8 cellular contexts compared by ENCODE assay signal in genomic region chr10:23344251-23344841, GRCh38. TPM values are rescaled to one million over a fixed set of nuclear protein-coding genes. Genes with fewer than 3 reads are reported as not detected.
DNase-seq lines count a peak whose midpoint lies in the region; ATAC-seq and TF ChIP-seq lines count a peak whose summit lies in the region.

C10orf67 (minus strand) TSS chr10:23344797; CDS start chr10:23344774, 23 bp downstream.

- H3K9me3 ChIP-seq in PC-9 (ENCODE audit: insufficient read depth, low read depth), result no peaks in the 10 kb centered on the region

- DNase-seq in NCI-H2081 (lab: John Stamatoyannopoulos, UW) (peak; percentile 30 to 32), NCI-H2081 treated with DMSO at 0.1 percent for 48 hours (lab: John Stamatoyannopoulos, UW) (no peak), PC-9 (peak; percentile 49 to 59), caudate nucleus (lab: John Stamatoyannopoulos, UW) (peak in 54 of 61 donors; percentile 14 to 88 (median 56)), immature natural killer cell (no peak), amniotic stem cell (lab: John Stamatoyannopoulos, UW) (no peak)

- no peaks in the 10 kb centered on the region for H3K27me3 ChIP-seq in PC-9 (ENCODE audit: insufficient read depth, low read depth)

- H3K27me3 Mint-ChIP-seq in immature natural killer cell (ENCODE audit: low read depth in 3 of 3), result peaks cover 1 to 19% (median 6%) of the 10 kb centered on the region in 3 donors

- intact Hi-C loops in PC-9 (cut with micrococcal nuclease; ENCODE audit: unreplicated experiment), result loop anchor here (1.0 kb wide), 1 partner anchor 94 kb away; no protein-coding TSS in a partner anchor

- POLR2A ChIA-PET in PC-9 (lab: Charles Lee; ENCODE audit: unreplicated experiment), result interaction anchor here (0.5 to 1.9 kb wide), 6 partner anchors 40 to 1282 kb away, joined by 3 to 13 read pairs (median 4); partner anchors contain the start of gene OTUD1

- peaks cover 0 to 5% of the 10 kb centered on the region in 2 donors for H3K4me1 Mint-ChIP-seq in immature natural killer cell

- H2AFZ ChIP-seq in PC-9, result peak within 1 kb of the TSS; percentile 79

- H3K4me3 ChIP-seq in PC-9 (peak within 1 kb of the TSS; percentile 63), skin epidermis (peak within 1 kb of the TSS; percentile 30 to 51 (median 37))

- no peaks in the 10 kb centered on the region; the same call in 1 of the 2 replicates for H3K79me2 ChIP-seq in PC-9 (ENCODE audit: low read depth)

- peak within 1 kb of the TSS in 3 of 5 donors; percentile 17 to 42 (median 42) for H3K4me3 Mint-ChIP-seq in immature natural killer cell

- H3K4me2 ChIP-seq in PC-9, result peak within 1 kb of the TSS; percentile 88

- no peaks in the 10 kb centered on the region for H3K36me3 ChIP-seq in PC-9 (ENCODE audit: low read depth)

- no peak for ATAC-seq in HG02840 (IDR thresholded peaks at IDR 0.05; ENCODE audit: low FRiP score, unreplicated experiment)

- peaks cover 0 to 3% (median 0%) of the 10 kb centered on the region in 6 donors for H3K9me3 Mint-ChIP-seq in immature natural killer cell

- no peak within 1 kb of the TSS for H3K27ac Mint-ChIP-seq in immature natural killer cell

- peaks cover 32% of the 10 kb centered on the region for H3F3A ChIP-seq in PC-9 (ENCODE audit: insufficient read depth, low read depth)

- H3K4me1 ChIP-seq in PC-9 (replicated peaks; ENCODE audit: insufficient read depth), result peaks cover 56% of the 10 kb centered on the region

- peak within 1 kb of the TSS; percentile 82 for H3K27ac ChIP-seq in PC-9
- peak within 1 kb of the TSS; percentile 94 for H3K27ac ChIP-seq in caudate nucleus (ENCODE audit: low read depth, low read length)
- H3K27ac ChIP-seq in skin epidermis, result peak within 1 kb of the TSS in 15 of 21 experiments; percentile 14 to 75 (median 53)

- TSS peak; percentile 82 for BruUV-seq in PC-9 (replicated peaks; lab: Mats Ljungman, UMichigan)

- CTCF ChIA-PET in PC-9 (lab: Charles Lee), result interaction anchor here (0.6 kb wide), 2 partner anchors 949 to 1876 kb away, joined by 3 to 7 read pairs; no protein-coding TSS in a partner anchor

- no peaks in the 10 kb centered on the region for H3K36me3 Mint-ChIP-seq in immature natural killer cell

- no peaks in the 10 kb centered on the region for H4K20me1 ChIP-seq in PC-9 (ENCODE audit: insufficient read depth)

- no peaks in the 10 kb centered on the region for H3K9me2 ChIP-seq in PC-9 (ENCODE audit: insufficient read depth)

- TF ChIP-seq CTCF in PC-9 (conservative IDR thresholded peaks at IDR 0.05), result no peak

RNA-seq across cellular contexts. Expression of gene C10orf67, which starts in this region (rescaled TPM):
- 1.2 and 1.3 TPM in 2 replicates for total RNA-seq in PC-9 (2021)
- polyA plus RNA-seq in immature natural killer cell, result not detected

Comparison
In these comparisons a context has a peak if more than half of its experiments do, and no peak if none do; other contexts are left out.
1. DNase-seq: peak in NCI-H2081 (2 of 2), PC-9 (2 of 2) and caudate nucleus (54 of 61); none in NCI-H2081 treated with DMSO at 0.1 percent for 48 hours (single experiment), immature natural killer cell (0 of 3) and amniotic stem cell (single experiment).
2. Peak in every context shown above with its lines, with median percentiles within 50 percentile points of each other: H3K27ac ChIP-seq.